Comparison of ENCODE assay signal across 8 cellular contexts in genomic region chr12:90174198-90174510, GRCh38.
DNase-seq lines count a peak whose midpoint lies in the region; ATAC-seq, FAIRE-seq and TF ChIP-seq lines count a peak whose summit lies in the region.
"Had no signal": no experiment of that assay in that cellular context is flagged by ENCODE, and none has a peak within 500 bp of the region (broad histone marks: within the 10 kb centered on the region; RNA-seq: fewer than 3 reads in every experiment).

No MANE protein-coding gene starts in this region.

- H3K27ac ChIP-seq in SJCRH30 (no peak overlapping the region), small intestine (ENCODE audit: low read depth in 1 of 2, low read length in 1 of 2) (no peak overlapping the region)

- no peak for FAIRE-seq in small intestine (lab: Jason Lieb, UNC)
- FAIRE-seq: GM12891 had no signal

- H3K9me3 ChIP-seq in SJCRH30 (replicated peaks) (peaks cover 4% of the 10 kb centered on the region; the same call in 1 of the 2 replicates), small intestine (ENCODE audit: control insufficient read depth, low read depth) (no peaks in the 10 kb centered on the region)

- DNase-seq in SJCRH30 (peak; percentile 28 to 72), mesothelial cell of epicardium (ENCODE audit: low spot score in 2 of 2, unreplicated experiment in 2 of 2) (no peak), NCI-H146 treated with DMSO at 0.1 percent for 48 hours (lab: John Stamatoyannopoulos, UW; ENCODE audit: unreplicated experiment) (no peak), small intestine (no peak)

- peak; percentile 46 for ATAC-seq in GM18508 (IDR thresholded peaks at IDR 0.05; ENCODE audit: insufficient read depth, unreplicated experiment)
- peak; percentile 50 for ATAC-seq in HG02588 (IDR thresholded peaks at IDR 0.05; ENCODE audit: unreplicated experiment)
- no peak for ATAC-seq in GM18498 (IDR thresholded peaks at IDR 0.05; ENCODE audit: unreplicated experiment)

- peaks cover 20% of the 10 kb centered on the region for H3K9me3 Mint-ChIP-seq in mesothelial cell of epicardium

- H3K4me3 Mint-ChIP-seq in mesothelial cell of epicardium: no peak overlapping the region

- H3K4me1 ChIP-seq in SJCRH30 (peaks cover 12% of the 10 kb centered on the region), small intestine (ENCODE audit: control insufficient read depth in 2 of 2, insufficient read depth in 1 of 2, low read depth in 1 of 2, low read length in 1 of 2) (no peaks in the 10 kb centered on the region)

- no peaks in the 10 kb centered on the region for H3K27me3 ChIP-seq in SJCRH30
- no peaks in the 10 kb centered on the region for H3K27me3 ChIP-seq in small intestine (ENCODE audit: control insufficient read depth in 2 of 2, insufficient read depth in 2 of 2, low read length in 2 of 2)

- H3K4me3 ChIP-seq in SJCRH30 (no peak overlapping the region), small intestine (ENCODE audit: low read depth in 1 of 2, low read length in 2 of 2) (no peak overlapping the region)

- H3K36me3 ChIP-seq in SJCRH30: no peaks in the 10 kb centered on the region
- no peaks in the 10 kb centered on the region for H3K36me3 ChIP-seq in small intestine (ENCODE audit: control insufficient read depth in 2 of 2, insufficient read depth in 2 of 2, low read length in 2 of 2)

- TF ChIP-seq CTCF in mesothelial cell of epicardium (IDR thresholded peaks at IDR 0.05; ENCODE audit: unreplicated experiment): no peak

- H3K36me3 Mint-ChIP-seq in mesothelial cell of epicardium: no peaks in the 10 kb centered on the region

- 31 to 37% (median 32%) methylated on average over 1 of the region's 1 CpG for WGBS in small intestine, 3 donors

- peak overlapping the region; percentile 77 for H3K27ac Mint-ChIP-seq in mesothelial cell of epicardium

- peaks cover 22% of the 10 kb centered on the region for H3K4me1 Mint-ChIP-seq in mesothelial cell of epicardium

- no peaks in the 10 kb centered on the region for H3K27me3 Mint-ChIP-seq in mesothelial cell of epicardium (ENCODE audit: low read depth)

Comparison
In these comparisons a context has a peak if more than half of its experiments do, and no peak if none do; other contexts are left out.
1. DNase-seq: peak in SJCRH30 (2 of 2); none in mesothelial cell of epicardium (0 of 2), NCI-H146 treated with DMSO at 0.1 percent for 48 hours (single experiment) and small intestine (single experiment).